8 cellular contexts compared by ENCODE assay signal in genomic region chr2:134120160-134120717, GRCh38.
A peak's percentile ranks its signal among the peaks of the same experiment; 100 is the strongest.
DNase-seq lines count a peak whose midpoint lies in the region; ATAC-seq and TF ChIP-seq lines count a peak whose summit lies in the region.

No MANE protein-coding gene starts in this region.

- H3K27ac Mint-ChIP-seq in activated naive CD4-positive, alpha-beta T cell treated with anti-CD3 and anti-CD28 coated beads, Interleukin-2, amount 50 U/mL, for 72 hours, result peak overlapping the region in 1 of 2 donors; percentile 63

- peak overlapping the region; percentile 92 for H3K4me2 ChIP-seq in hepatocyte

- H3K9me3 Mint-ChIP-seq in activated naive CD4-positive, alpha-beta T cell treated with anti-CD3 and anti-CD28 coated beads, Interleukin-2, amount 50 U/mL, for 72 hours, result no peaks in the 10 kb centered on the region

- H3K4me3 ChIP-seq in hepatocyte, result peak overlapping the region; percentile 89
- H3K4me3 ChIP-seq in skeletal muscle tissue (ENCODE audit: low read length in 3 of 3), result peak overlapping the region; percentile 65 to 78 (median 71)

- peak overlapping the region; percentile 78 for H2AFZ ChIP-seq in hepatocyte

- H4K20me1 ChIP-seq in hepatocyte (ENCODE audit: insufficient read depth, poor library complexity, severe bottlenecking), result no peaks in the 10 kb centered on the region

- ATAC-seq in activated naive CD4-positive, alpha-beta T cell treated with anti-CD3 and anti-CD28 coated beads, Interleukin-2, amount 50 U/mL, for 72 hours, result peak; percentile 20 to 27
- ATAC-seq in GM18870 (IDR thresholded peaks at IDR 0.05; ENCODE audit: unreplicated experiment) (no peak), GM21786 (IDR thresholded peaks at IDR 0.05; ENCODE audit: unreplicated experiment) (no peak)

- peak overlapping the region; percentile 61 to 77 (median 73) for H3K9ac ChIP-seq in skeletal muscle tissue (ENCODE audit: low read depth in 1 of 3, low read length in 3 of 3)

- H3K4me1 ChIP-seq in hepatocyte (ENCODE audit: insufficient read depth) (peaks cover 29% of the 10 kb centered on the region), skeletal muscle tissue (ENCODE audit: control insufficient read depth in 3 of 3, insufficient read depth in 3 of 3, low read length in 3 of 3) (peaks cover 22 to 31% (median 23%) of the 10 kb centered on the region in 3 donors)

- H3K9me2 ChIP-seq in hepatocyte (replicated peaks; ENCODE audit: insufficient read depth), result no peaks in the 10 kb centered on the region

- H3K27me3 ChIP-seq in hepatocyte, result no peaks in the 10 kb centered on the region
- peaks cover under 1 to 14% (median under 1%) of the 10 kb centered on the region in 3 donors for H3K27me3 ChIP-seq in skeletal muscle tissue (ENCODE audit: control insufficient read depth in 3 of 3, insufficient read depth in 3 of 3, low read length in 3 of 3)

- H3K36me3 Mint-ChIP-seq in activated naive CD4-positive, alpha-beta T cell treated with anti-CD3 and anti-CD28 coated beads, Interleukin-2, amount 50 U/mL, for 72 hours, result no peaks in the 10 kb centered on the region

- H3K9me3 ChIP-seq in hepatocyte (ENCODE audit: low read depth), result no peaks in the 10 kb centered on the region
- no peaks in the 10 kb centered on the region for H3K9me3 ChIP-seq in skeletal muscle tissue (ENCODE audit: control insufficient read depth in 3 of 3, low read length in 3 of 3)

- DNase-seq in activated naive CD4-positive, alpha-beta T cell treated with Interleukin-2 at 50 U/mL for 16 hours, result peak; percentile 46
- DNase-seq in activated naive CD4-positive, alpha-beta T cell (lab: John Stamatoyannopoulos, UW), result no peak
- DNase-seq in HK-2 (ENCODE audit: unreplicated experiment) (peak; percentile 31), hepatocyte (ENCODE audit: low spot score) (peak; percentile 49)
- DNase-seq in activated naive CD4-positive, alpha-beta T cell treated with anti-CD3 and anti-CD28 coated beads, Interleukin-2, amount 50 U/mL, for 72 hours (ENCODE audit: low spot score in 2 of 2), result peak in 1 of 2 donors; percentile 61

- no peaks in the 10 kb centered on the region for H3K36me3 ChIP-seq in hepatocyte (replicated peaks; ENCODE audit: insufficient read depth, low read depth)
- no peaks in the 10 kb centered on the region for H3K36me3 ChIP-seq in skeletal muscle tissue (ENCODE audit: control insufficient read depth in 3 of 3, insufficient read depth in 3 of 3, low read length in 3 of 3)

- peak overlapping the region; percentile 77 for H3K27ac ChIP-seq in hepatocyte
- H3K27ac ChIP-seq in skeletal muscle tissue (ENCODE audit: low read depth, low read length), result peak overlapping the region; percentile 62

- 0% methylated on average over 24 of the region's 72 CpGs for WGBS in hepatocyte (ENCODE audit: low lambda C conversion rate, missing lambda C conversion rate)

- peaks cover 27% of the 10 kb centered on the region for H3K79me2 ChIP-seq in hepatocyte

- TF ChIP-seq CTCF in hepatocyte (IDR thresholded peaks at IDR 0.05; ENCODE audit: poor library complexity), result no peak

Comparison
In these comparisons a context has a peak if more than half of its experiments do, and no peak if none do; other contexts are left out.
1. DNase-seq: peak in activated naive CD4-positive, alpha-beta T cell treated with Interleukin-2 at 50 U/mL for 16 hours (single experiment), HK-2 (single experiment) and hepatocyte (single experiment); none in activated naive CD4-positive, alpha-beta T cell (0 of 4).
2. ATAC-seq: peak in activated naive CD4-positive, alpha-beta T cell treated with anti-CD3 and anti-CD28 coated beads, Interleukin-2, amount 50 U/mL, for 72 hours (2 of 2); none in GM18870 (single experiment) and GM21786 (single experiment).